13 cellular contexts compared by ENCODE assay signal in the genomic region with DNA sequence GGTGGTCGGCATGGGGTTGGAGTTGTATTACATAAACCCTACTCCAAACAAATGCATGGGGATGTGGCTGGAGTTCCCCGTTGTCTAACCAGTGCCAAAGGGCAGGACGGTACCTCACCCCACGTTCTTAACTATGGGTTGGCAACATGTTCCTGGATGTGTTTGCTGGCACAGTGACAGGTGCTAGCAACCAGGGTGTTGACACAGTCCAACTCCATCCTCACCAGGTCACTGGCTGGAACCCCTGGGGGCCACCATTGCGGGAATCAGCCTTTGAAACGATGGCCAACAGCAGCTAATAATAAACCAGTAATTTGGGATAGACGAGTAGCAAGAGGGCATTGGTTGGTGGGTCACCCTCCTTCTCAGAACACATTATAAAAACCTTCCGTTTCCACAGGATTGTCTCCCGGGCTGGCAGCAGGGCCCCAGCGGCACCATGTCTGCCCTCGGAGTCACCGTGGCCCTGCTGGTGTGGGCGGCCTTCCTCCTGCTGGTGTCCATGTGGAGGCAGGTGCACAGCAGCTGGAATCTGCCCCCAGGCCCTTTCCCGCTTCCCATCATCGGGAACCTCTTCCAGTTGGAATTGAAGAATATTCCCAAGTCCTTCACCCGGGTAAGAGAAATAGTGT. TPM values are rescaled to one million over a fixed set of nuclear protein-coding genes. Genes with fewer than 3 reads are reported as not detected.
A peak's percentile ranks its signal among the peaks of the same experiment; 100 is the strongest.
DNase-seq lines count a peak whose midpoint lies in the region; ATAC-seq and TF ChIP-seq lines count a peak whose summit lies in the region.
"Had no signal": no experiment of that assay in that cellular context is flagged by ENCODE, and none has a peak within 500 bp of the region (broad histone marks: within the 10 kb centered on the region; RNA-seq: fewer than 3 reads in every experiment).

TSS of gene CYP2E1 (plus strand) at position 407 of the 632 bp plus-strand sequence. CDS start at position 440, 33 bp downstream.

- no peak for DNase-seq in activated T-cell treated with anti-CD3 and anti-CD28 coated beads, Interleukin-2, amount 50 U/mL, for 24 hours
- DNase-seq in activated T-cell treated with anti-CD3 and anti-CD28 coated beads, Interleukin-2, amount 50 U/mL, for 1 hour: no peak
- DNase-seq in ascending aorta (ENCODE audit: low spot score in 2 of 2): no peak
- DNase-seq in left lobe of liver (ENCODE audit: low spot score): peak; percentile 96
- DNase-seq in thoracic aorta (ENCODE audit: low spot score): no peak
- DNase-seq in SW 1271 (lab: John Stamatoyannopoulos, UW): no peak
- no peak for DNase-seq in effector CD8-positive, alpha-beta T cell (lab: John Stamatoyannopoulos, UW)
- DNase-seq: NCI-H1694, NCI-H774 had no signal

- H3K27me3 ChIP-seq in ascending aorta (peaks cover 13% of the 10 kb centered on the region), thoracic aorta (replicated peaks; ENCODE audit: insufficient read depth) (no peaks in the 10 kb centered on the region)

- H3K4me3 Mint-ChIP-seq in activated T-cell treated with anti-CD3 and anti-CD28 coated beads, Interleukin-2, amount 50 U/mL, for 24 hours: peak within 1 kb of the TSS; percentile 70
- H3K4me3 Mint-ChIP-seq: nephron had no signal

- ATAC-seq in left lobe of liver (peak; percentile 73), thoracic aorta (ENCODE audit: insufficient number of reproducible peaks, low FRiP score, low read depth) (no peak), HG03521 (IDR thresholded peaks at IDR 0.05; ENCODE audit: unreplicated experiment) (no peak)

- H3K36me3 Mint-ChIP-seq in activated T-cell treated with anti-CD3 and anti-CD28 coated beads, Interleukin-2, amount 50 U/mL, for 24 hours (ENCODE audit: low read depth): no peaks in the 10 kb centered on the region

- H3K36me3 ChIP-seq in ascending aorta (no peaks in the 10 kb centered on the region), thoracic aorta (no peaks in the 10 kb centered on the region)
- H3K36me3 ChIP-seq: tibial nerve had no signal

- H3K27me3 Mint-ChIP-seq in activated T-cell treated with anti-CD3 and anti-CD28 coated beads, Interleukin-2, amount 50 U/mL, for 24 hours: peaks cover 71% of the 10 kb centered on the region

- H3K9me3 ChIP-seq in ascending aorta (peaks cover 0 to 11% of the 10 kb centered on the region in 2 donors), thoracic aorta (peaks cover 12% of the 10 kb centered on the region)

- peak within 1 kb of the TSS in 1 of 2 donors; percentile 49 for H3K4me3 ChIP-seq in ascending aorta
- H3K4me3 ChIP-seq in thoracic aorta: peak within 1 kb of the TSS; percentile 62

- no peak for TF ChIP-seq CTCF in ascending aorta (IDR thresholded peaks at IDR 0.05)
- TF ChIP-seq CTCF in thoracic aorta (IDR thresholded peaks at IDR 0.05): no peak

- H3K27ac ChIP-seq in ascending aorta (no peak within 1 kb of the TSS), thoracic aorta (no peak within 1 kb of the TSS)
- H3K27ac ChIP-seq: tibial nerve had no signal

- H3K27ac Mint-ChIP-seq in activated T-cell treated with anti-CD3 and anti-CD28 coated beads, Interleukin-2, amount 50 U/mL, for 24 hours: no peak within 1 kb of the TSS
- H3K27ac Mint-ChIP-seq: activated naive CD8-positive, alpha-beta T cell; nephron had no signal

- intact Hi-C loops in ascending aorta (cut with DNase I): no loop called here

- no peaks in the 10 kb centered on the region for H3K4me1 ChIP-seq in ascending aorta
- H3K4me1 ChIP-seq in thoracic aorta (ENCODE audit: control insufficient read depth in 1 of 2, low read depth in 2 of 2): peaks cover 12 to 20% of the 10 kb centered on the region in 2 donors

- peaks cover 13% of the 10 kb centered on the region for H3K9me3 Mint-ChIP-seq in activated T-cell treated with anti-CD3 and anti-CD28 coated beads, Interleukin-2, amount 50 U/mL, for 24 hours

- H3K4me1 Mint-ChIP-seq in activated T-cell treated with anti-CD3 and anti-CD28 coated beads, Interleukin-2, amount 50 U/mL, for 24 hours (ENCODE audit: low read depth): peaks cover 21% of the 10 kb centered on the region
- H3K4me1 Mint-ChIP-seq: nephron had no signal

RNA-seq across cellular contexts. Expression of gene CYP2E1, which starts in this region (rescaled TPM):
- total RNA-seq in ascending aorta: 11.9 TPM
- total RNA-seq in left lobe of liver: 3,844 TPM
- 1 to 10 TPM; 2.9 to 5.3 TPM for total RNA-seq in thoracic aorta

Comparison
In these comparisons a context has a peak if more than half of its experiments do, and no peak if none do; other contexts are left out.
1. RNA of gene CYP2E1 (total RNA-seq): 3,844 TPM in left lobe of liver (single experiment); 11.9 TPM in ascending aorta (single experiment) and 2.9 to 5.3 TPM in thoracic aorta; every median in the first group is over 100 times any median in the second.